In genomic region chr4:65472531-65472930, GRCh38 we compare ENCODE assay signal across 26 cellular contexts.
"Had no signal": no experiment of that assay in that cellular context is flagged by ENCODE, and none has a peak within 500 bp of the region (broad histone marks: within the 10 kb centered on the region; RNA-seq: fewer than 3 reads in every experiment).

No MANE protein-coding gene starts in this region.

- H3K36me3 ChIP-seq: stomach, suprapubic skin, thoracic aorta, thyroid gland, tibial artery, tibial nerve, transverse colon, upper lobe of left lung, upper lobe of right lung, uterus, vagina had no signal

- ATAC-seq: stimulated activated effector memory CD8-positive, alpha-beta T cell treated with anti-CD3 and anti-CD28 coated beads, Interleukin-12 subunit alpha, Interleukin-12 subunit beta, amount 100 ng/mL, for 72 hours; stimulated activated memory B cell treated with anti-CD40 and anti-IgM and Interleukin-4, amounts not matched to agents 10 μg/mL and 1 μg/mL and 100 μg/mL, for 72 hours; stimulated activated naive B cell treated with anti-CD40 and anti-IgM and Interleukin-4, amounts not matched to agents 10 μg/mL and 1 μg/mL and 100 μg/mL, for 72 hours; stimulated activated naive CD8-positive, alpha-beta T cell treated with anti-CD3 and anti-CD28 coated beads, Interleukin-15, amount 100 ng/mL, for 72 hours; stimulated activated naive CD8-positive, alpha-beta T cell treated with anti-CD3 and anti-CD28 coated beads, Interleukin-15, Interleukin-2, amounts not matched to agents 100 U/mL and 50 U/mL, for 24 hours; upper lobe of right lung had no signal

- DNase-seq: stimulated activated CD4-positive, alpha-beta T cell treated with anti-CD3 and anti-CD28 coated beads, Interleukin-2, amount 100 ng/mL, for 48 hours; stimulated activated CD4-positive, alpha-beta T cell treated with anti-CD3 and anti-CD28 coated beads, Interleukin-4, amount 100 ng/mL, for 1 hour; stimulated activated CD4-positive, alpha-beta T cell treated with anti-CD3 and anti-CD28 coated beads, Interleukin-4, amount 100 ng/mL, for 24 hours; stimulated activated CD4-positive, alpha-beta T cell treated with anti-CD3 and anti-CD28 coated beads, Interleukin-4, amount 100 ng/mL, for 4 hours; stimulated activated CD8-positive, alpha-beta memory T cell treated with anti-CD3 and anti-CD28 coated beads, Interleukin-4, amount 100 ng/mL, for 48 hours; stimulated activated naive B cell treated with anti-CD40 and anti-IgM and Interleukin-4, amounts not matched to agents 10 μg/mL and 1 μg/mL and 100 μg/mL, for 72 hours; stimulated activated naive CD4-positive, alpha-beta T cell; stimulated activated naive CD4-positive, alpha-beta T cell treated with Interleukin-2 at 50 U/mL for 16 hours; stimulated activated naive CD8-positive, alpha-beta T cell treated with anti-CD3 and anti-CD28 coated beads, Interleukin-15, amount 100 ng/mL, for 72 hours; stimulated activated naive CD8-positive, alpha-beta T cell treated with anti-CD3 and anti-CD28 coated beads, Interleukin-15, Interleukin-2, amounts not matched to agents 100 U/mL and 50 U/mL, for 24 hours; stomach; substantia nigra; testis; thyroid gland; tibial artery; transverse colon; trophoblast cell; upper lobe of left lung; upper lobe of right lung; uterus had no signal

- H3K27me3 ChIP-seq: stomach, suprapubic skin, testis, thyroid gland, tibial artery, tibial nerve, transverse colon, upper lobe of left lung, upper lobe of right lung, uterus, vagina had no signal

- H3K4me1 ChIP-seq: stomach, suprapubic skin, testis, thyroid gland, tibial artery, tibial nerve, transverse colon, upper lobe of left lung, upper lobe of right lung, uterus, vagina had no signal

- H3K9me3 ChIP-seq: stomach, suprapubic skin, testis, thoracic aorta, thyroid gland, tibial artery, tibial nerve, transverse colon, upper lobe of left lung, upper lobe of right lung, uterus, vagina had no signal

- H3K27ac ChIP-seq: stomach, suprapubic skin, testis, thoracic aorta, thyroid gland, tibial artery, tibial nerve, transverse colon, upper lobe of left lung, upper lobe of right lung, uterus, vagina had no signal

- H3K4me3 ChIP-seq: stomach, suprapubic skin, testis, thoracic aorta, thyroid gland, tibial artery, tibial nerve, transverse colon, upper lobe of left lung, upper lobe of right lung, uterus, vagina had no signal
